ENCODE assay signal across 10 cellular contexts in the genomic region with DNA sequence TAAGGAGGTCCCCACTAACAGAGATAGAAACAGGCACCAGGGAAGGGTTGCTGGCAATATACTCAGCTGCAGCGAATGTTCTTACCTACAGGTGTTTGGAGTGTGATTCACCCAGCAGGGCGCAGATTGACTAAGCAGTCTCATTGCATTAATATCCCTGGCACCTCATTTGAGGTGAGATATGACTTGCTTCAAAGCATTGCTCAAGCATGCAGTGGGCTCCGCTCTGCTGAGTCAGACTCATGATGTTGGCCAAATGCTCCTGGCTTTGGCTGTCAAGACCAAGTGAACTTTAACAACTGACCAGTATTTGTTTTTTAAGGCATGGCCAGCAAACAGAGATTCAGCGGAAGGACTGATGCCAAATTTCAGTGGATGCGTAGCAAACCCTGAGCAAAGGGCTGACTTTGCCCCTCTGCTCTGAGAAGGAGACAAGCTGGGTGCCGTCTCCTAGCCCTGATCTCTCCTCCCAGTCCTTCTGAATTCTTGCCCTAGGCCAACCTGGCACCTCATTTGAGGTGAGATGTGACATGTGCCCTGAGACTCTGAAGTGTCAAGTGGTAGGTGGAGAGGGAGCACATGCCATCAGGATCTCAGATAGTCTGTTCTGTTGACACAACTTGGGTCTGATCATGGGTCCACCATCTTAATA.
DNase-seq lines count a peak whose midpoint lies in the region; ATAC-seq and TF ChIP-seq lines count a peak whose summit lies in the region.
"Had no signal": no experiment of that assay in that cellular context is flagged by ENCODE, and none has a peak within 500 bp of the region (broad histone marks: within the 10 kb centered on the region; RNA-seq: fewer than 3 reads in every experiment).

No MANE protein-coding gene starts in this region.

- no peak for TF ChIP-seq CTCF in omental fat pad (IDR thresholded peaks at IDR 0.05)

- ATAC-seq in omental fat pad (ENCODE audit: low FRiP score) (no peak), HG03280 (IDR thresholded peaks at IDR 0.05; ENCODE audit: unreplicated experiment) (no peak)

- in situ Hi-C loops in G401 (cut with HindIII; ENCODE audit: low sequenced_read_pairs): no loop called here

- DNase-seq in 8988T: peak; percentile 34
- DNase-seq in G401 (ENCODE audit: low spot score): peak; percentile 34
- peak; percentile 92 for DNase-seq in NCI-H69 (lab: John Stamatoyannopoulos, UW)
- peak; percentile 94 for DNase-seq in epithelial cell of prostate (ENCODE audit: low read depth, low spot score)
- no peak for DNase-seq in omental fat pad (ENCODE audit: low spot score)
- DNase-seq in NCI-H1092 treated with DMSO at 0.1 percent for 48 hours (lab: John Stamatoyannopoulos, UW): no peak
- DNase-seq in NCI-H82 treated with DMSO at 0.1 percent for 48 hours (lab: John Stamatoyannopoulos, UW; ENCODE audit: unreplicated experiment): no peak
- DNase-seq: midbrain, NCI-H526 had no signal

- H3K27ac ChIP-seq in epithelial cell of prostate: peak overlapping the region; percentile 47

Comparison
In these comparisons a context has a peak if more than half of its experiments do, and no peak if none do; other contexts are left out.
1. DNase-seq: peak in 8988T (single experiment), G401 (single experiment), NCI-H69 (single experiment) and epithelial cell of prostate (single experiment); none in omental fat pad (single experiment), NCI-H1092 treated with DMSO at 0.1 percent for 48 hours (single experiment) and NCI-H82 treated with DMSO at 0.1 percent for 48 hours (single experiment).